Comparison of ENCODE assay signal across 8 cellular contexts in the genomic region with DNA sequence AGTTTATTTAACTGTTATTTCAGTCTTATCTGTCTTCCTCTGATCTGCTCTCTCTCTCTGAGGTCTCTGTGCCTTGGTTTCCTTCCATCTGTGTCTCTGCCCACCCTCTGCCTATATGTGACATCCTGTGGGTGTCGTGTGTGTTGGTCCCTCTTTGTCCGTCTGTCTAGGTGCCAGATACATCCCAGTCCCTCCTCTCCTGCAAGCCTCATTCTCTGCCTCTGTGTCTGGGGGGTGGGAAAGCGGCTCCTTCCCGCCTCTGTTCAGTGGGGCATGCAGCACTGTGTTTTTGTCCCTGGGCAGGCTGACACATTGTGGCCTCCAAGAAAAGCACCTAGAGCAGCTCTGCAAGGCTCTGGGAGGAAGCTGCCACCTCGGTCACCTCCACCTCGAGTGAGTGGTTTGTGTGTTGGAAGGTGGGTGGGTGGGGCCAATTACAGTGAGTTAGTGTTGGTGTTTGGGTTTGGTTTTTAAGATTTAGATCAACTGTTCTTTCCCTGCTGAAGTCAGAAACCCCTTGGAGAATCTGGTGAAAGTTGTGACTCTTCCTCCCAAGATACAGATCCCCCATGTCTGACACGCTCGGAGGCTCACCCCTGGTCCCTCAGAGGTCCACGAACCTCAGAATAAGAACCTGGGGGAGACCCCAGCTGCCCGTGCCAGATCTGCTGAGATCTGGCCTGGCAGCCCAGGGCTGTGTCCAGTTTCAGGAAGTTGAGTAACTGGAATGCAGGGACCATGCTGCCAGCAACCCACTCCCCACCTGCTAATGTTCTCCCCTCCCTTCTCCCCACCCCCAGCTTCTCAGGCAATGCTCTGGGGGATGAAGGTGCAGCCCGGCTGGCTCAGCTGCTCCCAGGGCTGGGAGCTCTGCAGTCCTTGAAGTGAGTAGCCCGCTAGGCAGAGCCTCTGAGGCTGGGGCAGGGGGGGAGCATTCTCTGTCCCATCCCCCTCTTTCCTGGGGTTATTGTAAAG.
DNase-seq lines count a peak whose midpoint lies in the region; ATAC-seq, FAIRE-seq and TF ChIP-seq lines count a peak whose summit lies in the region.

No MANE protein-coding gene starts in this region.

- H3K9me3 Mint-ChIP-seq in nephron progenitor cell: peaks cover 14% of the 10 kb centered on the region

- no peak overlapping the region for H3K4me3 Mint-ChIP-seq in nephron progenitor cell

- H3K36me3 Mint-ChIP-seq in nephron progenitor cell (ENCODE audit: low read depth): no peaks in the 10 kb centered on the region

- peak; percentile 16 for ATAC-seq in GM19328 (IDR thresholded peaks at IDR 0.05; ENCODE audit: unreplicated experiment)
- ATAC-seq in HG03280 (IDR thresholded peaks at IDR 0.05; ENCODE audit: unreplicated experiment): peak; percentile 16

- H3K27ac Mint-ChIP-seq in nephron progenitor cell: peak overlapping the region; percentile 55

- TF ChIP-seq CTCF in nephron progenitor cell (IDR thresholded peaks at IDR 0.05): no peak

- DNase-seq in activated CD8-positive, alpha-beta memory T cell treated with anti-CD3 and anti-CD28 coated beads, Interleukin-2, amount 50 U/mL, for 24 hours (ENCODE audit: extremely low read depth): peak; percentile 82
- DNase-seq in nephron progenitor cell (no peak), COR-L47 (lab: John Stamatoyannopoulos, UW) (no peak), AML-193 (lab: John Stamatoyannopoulos, UW) (no peak), urothelium cell line (ENCODE audit: low spot score) (no peak), OCI-M2 (lab: John Stamatoyannopoulos, UW; ENCODE audit: unreplicated experiment) (no peak)

- FAIRE-seq in urothelium cell line (lab: Jason Lieb, UNC): no peak

- H3K4me1 Mint-ChIP-seq in nephron progenitor cell: peaks cover 23% of the 10 kb centered on the region

- H3K27me3 Mint-ChIP-seq in nephron progenitor cell (ENCODE audit: low read depth, poor library complexity): peaks cover 22% of the 10 kb centered on the region
